21 cellular contexts compared by ENCODE assay signal in genomic region chr2:144529841-144530240, GRCh38. TPM values are rescaled to one million over a fixed set of nuclear protein-coding genes. Genes with fewer than 3 reads are reported as not detected.
DNase-seq lines count a peak whose midpoint lies in the region; ATAC-seq and TF ChIP-seq lines count a peak whose summit lies in the region.
"Had no signal": no experiment of that assay in that cellular context is flagged by ENCODE, and none has a peak within 500 bp of the region (broad histone marks: within the 10 kb centered on the region; RNA-seq: fewer than 3 reads in every experiment).

No MANE protein-coding gene starts in this region.

- ATAC-seq in Right ventricle myocardium inferior: peak; percentile 85
- peak; percentile 64 to 82 (median 72) for ATAC-seq in heart left ventricle
- ATAC-seq in WTC11: no peak

- 63 to 81% (median 69%) methylated on average over 1 of the region's 1 CpG for WGBS in heart left ventricle, 4 donors

- H3K36me3 Mint-ChIP-seq in neural crest cell (ENCODE audit: low read depth) (no peaks in the 10 kb centered on the region), WTC11 (peaks cover 7% of the 10 kb centered on the region)

- TF ChIP-seq POLR2A in heart left ventricle (IDR thresholded peaks at IDR 0.05): no peak

- H3K4me1 Mint-ChIP-seq in neural crest cell (peaks cover 37% of the 10 kb centered on the region), WTC11 (peaks cover 12% of the 10 kb centered on the region)

- H3K9me3 ChIP-seq in heart left ventricle: no peaks in the 10 kb centered on the region
- H3K9me3 ChIP-seq: BE2C, MG63, Peyer's patch had no signal

- TF ChIP-seq CTCF in heart left ventricle (IDR thresholded peaks at IDR 0.05) (no peak), neural crest cell (conservative IDR thresholded peaks at IDR 0.05) (no peak), WTC11 (IDR thresholded peaks at IDR 0.05) (no peak)

- H3K27ac ChIP-seq in heart left ventricle: no peak overlapping the region
- H3K27ac ChIP-seq: KMS-11, Peyer's patch had no signal

- no peaks in the 10 kb centered on the region for H3K27me3 ChIP-seq in heart left ventricle
- H3K27me3 ChIP-seq: BE2C, MG63, Peyer's patch had no signal

- H3K4me3 ChIP-seq in heart left ventricle: no peak overlapping the region
- H3K4me3 ChIP-seq: MG63, Peyer's patch had no signal

- H3K27ac Mint-ChIP-seq in neural crest cell (ENCODE audit: unreplicated experiment): no peak overlapping the region
- no peak overlapping the region for H3K27ac Mint-ChIP-seq in WTC11
- H3K27ac Mint-ChIP-seq: CD4-positive, alpha-beta T cell; HFFc6 had no signal

- DNase-seq in Right ventricle myocardium inferior (ENCODE audit: missing footprints) (no peak), cardiac septum (ENCODE audit: low spot score) (no peak), heart left ventricle (no peak), neural crest cell (ENCODE audit: low read depth, low spot score) (no peak), hypothalamus (lab: John Stamatoyannopoulos, UW) (no peak), NCI-H2029 treated with DMSO at 0.1 percent for 48 hours (lab: John Stamatoyannopoulos, UW) (no peak), WTC11 (ENCODE audit: low spot score) (no peak), NCI-H510A treated with DMSO at 0.1 percent for 48 hours (lab: John Stamatoyannopoulos, UW) (no peak)
- DNase-seq: 8988T; BE2C; CD4-positive, alpha-beta T cell; EL; HFFc6; MG63; NCI-H1092; NCI-H146; NCI-H2081 treated with DMSO at 0.1 percent for 48 hours; NCI-H510A; Peyer's patch; SHP77 treated with DMSO at 0.1 percent for 48 hours had no signal

- H3K4me1 ChIP-seq in heart left ventricle: peaks cover 0 to 17% (median 0%) of the 10 kb centered on the region in 12 donors
- H3K4me1 ChIP-seq: BE2C, Peyer's patch had no signal

- POLR2A ChIA-PET in WTC11 (lab: Charles Lee): no interaction called here

- intact Hi-C loops in Right ventricle myocardium inferior (cut with DNase I) (loop anchor here (10.0 kb wide), 2 partner anchors 175 to 665 kb away; no protein-coding TSS in a partner anchor), cardiac septum (cut with DNase I) (loop anchor here (10.0 kb wide), 1 partner anchor 565 kb away; no protein-coding TSS in a partner anchor), heart left ventricle (cut with DNase I) (loop anchor here in 6 of 10 donors (5.0 to 10.0 kb wide), 8 partner anchors 135 to 1225 kb away; no protein-coding TSS in a partner anchor)

- H3K27me3 Mint-ChIP-seq in neural crest cell (ENCODE audit: low read depth): no peaks in the 10 kb centered on the region
- H3K27me3 Mint-ChIP-seq in WTC11 (ENCODE audit: low read depth): peaks cover 11% of the 10 kb centered on the region

- peak overlapping the region; percentile 54 for H3K4me3 Mint-ChIP-seq in neural crest cell
- no peak overlapping the region for H3K4me3 Mint-ChIP-seq in WTC11
- H3K4me3 Mint-ChIP-seq: CD4-positive, alpha-beta T cell; HFFc6 had no signal

- H3K9me3 Mint-ChIP-seq in neural crest cell (peaks cover 3% of the 10 kb centered on the region), WTC11 (peaks cover 10% of the 10 kb centered on the region)
- H3K9me3 Mint-ChIP-seq: CD4-positive, alpha-beta T cell; HFFc6 had no signal

- no peaks in the 10 kb centered on the region for H3K36me3 ChIP-seq in heart left ventricle
- H3K36me3 ChIP-seq: BE2C, MG63, Peyer's patch had no signal

- CTCF ChIA-PET in WTC11 (lab: Charles Lee): no interaction called here

TF ChIP-seq in WTC11, 78 proteins besides CTCF, POLR2A, EP300 and RAD21 (continues in another document):
- TF ChIP-seq ARID4B (CRISPR knock-in tag; IDR thresholded peaks at IDR 0.05; ENCODE audit: borderline replicate concordance) (no peak), ELF4 (CRISPR knock-in tag; IDR thresholded peaks at IDR 0.05; ENCODE audit: low read depth) (no peak), E2F1 (CRISPR knock-in tag; IDR thresholded peaks at IDR 0.05) (no peak), SMAD3 (CRISPR knock-in tag; IDR thresholded peaks at IDR 0.05; ENCODE audit: borderline replicate concordance) (no peak), AR (CRISPR knock-in tag; IDR thresholded peaks at IDR 0.05) (no peak)
- TF ChIP-seq, protein P1, sequence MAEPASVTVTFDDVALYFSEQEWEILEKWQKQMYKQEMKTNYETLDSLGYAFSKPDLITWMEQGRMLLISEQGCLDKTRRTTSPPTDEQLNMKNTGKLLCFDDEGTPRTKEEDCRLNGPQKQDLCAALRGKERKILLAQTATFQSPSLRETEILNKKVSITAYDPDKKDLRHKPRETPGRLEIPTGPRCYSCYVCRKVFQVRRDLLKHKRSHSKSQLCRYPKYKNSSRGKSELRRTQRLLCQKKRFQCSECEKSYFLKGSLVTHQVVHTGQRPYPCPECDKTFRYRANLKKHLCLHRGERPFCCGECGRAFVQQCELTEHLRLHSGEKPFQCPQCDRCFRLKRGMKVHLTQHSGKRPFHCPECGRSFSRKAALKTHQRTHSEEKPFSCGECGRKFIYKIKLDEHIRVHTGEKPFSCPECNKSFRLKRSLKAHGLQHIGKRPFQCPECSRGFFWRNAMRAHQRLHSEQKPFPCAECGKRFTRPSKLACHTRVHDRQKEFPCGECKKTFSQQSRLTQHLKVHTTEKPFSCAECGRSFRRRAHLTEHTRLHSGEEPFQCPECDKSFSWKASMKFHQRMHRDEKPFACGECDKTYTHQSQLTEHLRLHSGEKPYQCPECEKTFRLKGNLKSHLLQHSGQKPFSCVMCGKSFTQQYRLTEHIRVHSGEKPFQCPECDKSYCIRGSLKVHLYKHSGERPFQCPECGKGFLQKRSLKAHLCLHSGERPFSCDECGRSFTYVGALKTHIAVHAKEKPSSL (CRISPR knock-in tag; conservative IDR thresholded peaks at IDR 0.05): no peak
- TF ChIP-seq, protein P2, sequence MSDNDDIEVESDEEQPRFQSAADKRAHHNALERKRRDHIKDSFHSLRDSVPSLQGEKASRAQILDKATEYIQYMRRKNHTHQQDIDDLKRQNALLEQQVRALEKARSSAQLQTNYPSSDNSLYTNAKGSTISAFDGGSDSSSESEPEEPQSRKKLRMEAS (CRISPR knock-in tag; IDR thresholded peaks at IDR 0.05): no peak

RNA-seq across cellular contexts. Expression of gene ZEB2, which starts 9.9 kb away (rescaled TPM):
- total RNA-seq in Right ventricle myocardium inferior (89.0 TPM), cardiac septum (122 TPM), heart left ventricle (100 to 1,000 TPM in 2 of 9 donors, 10 to 100 TPM in 7; 68.5 to 168 (median 86.3) TPM), neural crest cell (192 and 200 TPM in 2 replicates), WTC11 (2021) (0.42 to 0.85 TPM (median 0.46 TPM) in 3 replicates)
- 10 to 100 TPM; 23.1 to 34.9 TPM for polyA plus RNA-seq in heart left ventricle

Comparison
In these comparisons a context has a peak if more than half of its experiments do, and no peak if none do; other contexts are left out.
1. RNA of gene ZEB2, which starts 9.9 kb away (total RNA-seq): 192 to 200 TPM in neural crest cell, 122 TPM in cardiac septum (single experiment), 89.0 TPM in Right ventricle myocardium inferior (single experiment) and 68.5 to 168 TPM in heart left ventricle; 0.42 to 0.85 TPM in WTC11; every median in the first group is over 10 times any median in the second.